ENCODE assay signal across 8 cellular contexts in the genomic region with DNA sequence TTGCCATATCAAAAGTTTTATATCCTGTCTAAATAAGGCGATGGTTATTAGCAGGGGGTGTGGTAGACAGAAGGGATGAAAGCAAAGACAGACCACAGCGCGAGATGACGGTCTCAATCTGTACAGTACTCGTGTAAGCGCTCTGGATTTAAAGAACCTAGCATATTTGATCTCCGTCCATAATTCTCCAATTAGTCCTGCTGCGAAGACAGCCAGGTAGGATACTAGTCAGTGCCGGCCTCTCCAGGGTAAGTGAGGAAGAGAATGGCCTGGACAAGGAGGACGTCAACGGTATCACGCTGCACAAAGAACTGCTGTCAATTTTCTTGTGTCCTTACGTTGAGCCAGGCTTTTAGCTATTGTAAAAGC. TPM values are rescaled to one million over a fixed set of nuclear protein-coding genes. Genes with fewer than 3 reads are reported as not detected.
DNase-seq lines count a peak whose midpoint lies in the region; ATAC-seq and TF ChIP-seq lines count a peak whose summit lies in the region.

No MANE protein-coding gene starts in this region.

- H3K9me3 ChIP-seq in esophagus squamous epithelium (no peaks in the 10 kb centered on the region), sigmoid colon (no peaks in the 10 kb centered on the region)

- peak; percentile 12 for ATAC-seq in HG02885 (IDR thresholded peaks at IDR 0.05; ENCODE audit: poor library complexity, unreplicated experiment)

- TF ChIP-seq POLR2A in esophagus squamous epithelium (IDR thresholded peaks at IDR 0.05) = no peak
- no peak for TF ChIP-seq POLR2A in sigmoid colon (IDR thresholded peaks at IDR 0.05)

- H3K27ac ChIP-seq in RWPE1 = peak overlapping the region; percentile 87
- peak overlapping the region; percentile 87 to 96 (median 92) for H3K27ac ChIP-seq in esophagus squamous epithelium
- H3K27ac ChIP-seq in sigmoid colon = peak overlapping the region in 1 of 4 donors; percentile 87

- POLR2A ChIA-PET in RWPE1 (lab: Yijun Ruan, JAX; ENCODE audit: low non-redundant PET) = no interaction called here

- H3K27me3 ChIP-seq in esophagus squamous epithelium (no peaks in the 10 kb centered on the region), sigmoid colon (no peaks in the 10 kb centered on the region)

- TF ChIP-seq CTCF in RWPE1 (conservative IDR thresholded peaks at IDR 0.05; ENCODE audit: low read depth) (no peak), esophagus squamous epithelium (IDR thresholded peaks at IDR 0.05) (no peak), sigmoid colon (IDR thresholded peaks at IDR 0.05) (no peak)

- TF ChIP-seq EP300 in sigmoid colon (IDR thresholded peaks at IDR 0.05) = no peak

- H3K4me1 ChIP-seq in esophagus squamous epithelium = peaks cover 0 to 32% (median 8%) of the 10 kb centered on the region in 3 donors
- H3K4me1 ChIP-seq in sigmoid colon = peaks cover 0 to 18% (median 11%) of the 10 kb centered on the region in 4 donors

- H3K4me3 ChIP-seq in esophagus squamous epithelium (peak overlapping the region; percentile 56 to 74 (median 72)), sigmoid colon (peak overlapping the region in 3 of 4 donors; percentile 53 to 69 (median 68))

- CTCF ChIA-PET in RWPE1 (lab: Yijun Ruan, JAX) = no interaction called here

- WGBS in esophagus squamous epithelium, 2 donors = 3 to 4% methylated on average over 13 of the region's 13 CpGs
- 1 to 2% methylated on average over 13 of the region's 13 CpGs for WGBS in sigmoid colon, 2 donors

- intact Hi-C loops in esophagus squamous epithelium (cut with DNase I) = loop anchor here (10.0 kb wide), 2 partner anchors 141 to 291 kb away; a partner anchor contains a TSS
- intact Hi-C loops in sigmoid colon (cut with DNase I) = no loop called here

- DNase-seq in stimulated activated CD4-positive, alpha-beta T cell treated with anti-CD3 and anti-CD28 coated beads, Interleukin-15, amount 100 ng/mL, for 24 hours = peak; percentile 26
- DNase-seq in stimulated activated CD4-positive, alpha-beta T cell treated with anti-CD3 and anti-CD28 coated beads, Interleukin-4, amount 100 ng/mL, for 4 hours = no peak
- DNase-seq in RWPE1 (ENCODE audit: low spot score) (no peak), esophagus squamous epithelium (lab: John Stamatoyannopoulos, UW) (no peak), sigmoid colon (no peak), C1 segment of cervical spinal cord (lab: John Stamatoyannopoulos, UW) (no peak), NCI-H2107 (lab: John Stamatoyannopoulos, UW) (no peak)

- no peaks in the 10 kb centered on the region for H3K36me3 ChIP-seq in esophagus squamous epithelium
- H3K36me3 ChIP-seq in sigmoid colon = no peaks in the 10 kb centered on the region

RNA-seq across cellular contexts. Expression of a gene that starts 0.7 kb away (rescaled TPM):
- total RNA-seq in esophagus squamous epithelium (1 to 10 TPM; 1.3 to 9.8 (median 5.7) TPM), sigmoid colon (1 to 10 TPM in 1 of 4 donors, under 1 TPM in 1, not detected in 2; 0.16 to 1.4 TPM)
- 1 to 10 TPM in 2 of 3 donors, under 1 TPM in 1; 0.60 to 4.8 (median 2.3) TPM for polyA plus RNA-seq in sigmoid colon
